Comparison of ENCODE assay signal across 12 cellular contexts in the genomic region with DNA sequence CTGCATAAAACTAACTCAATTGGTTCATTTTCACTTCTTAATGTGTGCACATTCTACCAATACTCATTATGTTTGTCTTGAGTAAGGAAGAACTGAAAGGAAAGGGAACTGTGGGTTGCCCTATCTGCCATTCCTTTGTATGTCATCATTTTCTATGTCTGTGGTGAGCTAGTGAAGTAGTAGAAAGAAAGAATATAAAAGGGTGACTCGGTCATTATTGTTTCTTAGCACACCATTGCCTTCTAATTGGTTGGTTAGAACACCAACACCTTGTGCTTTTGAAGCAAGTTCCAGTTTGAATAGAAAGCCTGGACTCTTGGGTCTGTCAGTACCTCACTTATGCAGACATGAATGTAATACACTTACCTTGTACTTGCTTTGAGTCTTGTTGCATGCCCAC.
"Had no signal": no experiment of that assay in that cellular context is flagged by ENCODE, and none has a peak within 500 bp of the region (broad histone marks: within the 10 kb centered on the region; RNA-seq: fewer than 3 reads in every experiment).

No MANE protein-coding gene starts in this region.

- H3K4me3 ChIP-seq: mucosa of descending colon, skin epidermis had no signal

- DNase-seq: activated CD4-positive, alpha-beta T cell treated with anti-CD3 and anti-CD28 coated beads for 1 hour; activated CD8-positive, alpha-beta memory T cell treated with anti-CD3 and anti-CD28 coated beads, Interleukin-2, amount 50 U/mL, for 48 hours; activated CD8-positive, alpha-beta T cell treated with anti-CD3 and anti-CD28 coated beads for 36 hours; activated naive CD4-positive, alpha-beta T cell treated with Interleukin-2 at 50 U/mL for 16 hours; activated naive CD8-positive, alpha-beta T cell treated with anti-CD3 and anti-CD28 coated beads, Interleukin-2, amount 50 U/mL, for 24 hours; central memory CD4-positive, alpha-beta T cell; effector memory CD4-positive, alpha-beta T cell; erythroblast; mucosa of descending colon; naive thymus-derived CD8-positive, alpha-beta T cell had no signal

- H3K27ac ChIP-seq: neutrophil, skin epidermis had no signal

- ATAC-seq: activated CD8-positive, alpha-beta T cell treated with anti-CD3 and anti-CD28 coated beads for 36 hours; activated naive CD8-positive, alpha-beta T cell treated with anti-CD3 and anti-CD28 coated beads, Interleukin-2, amount 50 U/mL, for 24 hours; mucosa of descending colon; naive thymus-derived CD8-positive, alpha-beta T cell had no signal

- H3K9me3 ChIP-seq: mucosa of descending colon, neutrophil had no signal

- H3K27me3 ChIP-seq: neutrophil had no signal

- H3K36me3 ChIP-seq: neutrophil had no signal
